In the genomic region with DNA sequence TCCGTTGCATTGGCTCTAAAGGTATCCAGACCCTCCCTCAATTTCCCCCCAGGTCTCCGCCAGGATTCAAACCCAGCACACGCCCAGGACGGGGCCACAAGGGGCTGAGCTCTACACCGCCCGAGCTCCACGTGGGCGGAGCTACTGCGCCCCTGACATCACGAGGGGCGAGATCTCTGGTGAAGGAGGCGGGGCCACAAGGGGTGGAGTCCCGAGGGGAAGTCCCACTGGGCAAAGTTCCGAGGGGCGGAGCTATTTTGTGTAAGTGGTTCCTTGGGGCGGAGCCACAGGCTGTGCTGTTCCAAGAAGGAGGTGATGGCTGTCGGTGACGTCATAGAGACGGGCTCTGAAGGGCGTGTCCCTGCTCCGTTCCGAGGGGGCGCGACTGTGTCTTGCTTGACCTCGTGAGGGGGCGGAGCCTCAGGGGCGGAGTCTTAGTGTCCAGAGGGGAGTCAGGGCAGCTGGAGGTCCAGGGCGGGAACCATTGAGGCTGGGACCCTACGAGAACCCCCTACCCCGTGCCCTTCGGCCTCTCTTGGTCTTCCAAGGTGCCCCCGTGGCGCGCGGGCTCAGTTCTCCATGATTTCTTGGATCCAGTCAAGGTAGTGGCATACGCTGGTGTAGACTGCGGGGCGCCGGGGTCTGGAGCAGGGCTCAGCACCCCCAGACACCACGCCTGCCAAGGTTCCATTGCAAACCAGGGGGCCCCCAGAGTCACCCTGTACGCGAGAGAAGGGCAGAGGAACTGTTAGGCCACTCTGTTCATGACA, we compare ENCODE assay signal across 10 cellular contexts. TPM values are rescaled to one million over a fixed set of nuclear protein-coding genes. Genes with fewer than 3 reads are reported as not detected.
A peak's percentile ranks its signal among the peaks of the same experiment; 100 is the strongest.
DNase-seq lines count a peak whose midpoint lies in the region; ATAC-seq, FAIRE-seq and TF ChIP-seq lines count a peak whose summit lies in the region.
"Had no signal": no experiment of that assay in that cellular context is flagged by ENCODE, and none has a peak within 500 bp of the region (broad histone marks: within the 10 kb centered on the region; RNA-seq: fewer than 3 reads in every experiment).

No MANE protein-coding gene starts in this region.

- no TSS peak for BruUV-seq in HepG2 (replicated peaks; lab: Mats Ljungman, UMichigan)

- no peaks in the 10 kb centered on the region for H3K36me3 ChIP-seq in HEK293 (ENCODE audit: control insufficient read depth in 2 of 2, insufficient read depth in 1 of 2, low read length in 2 of 2)
- no peaks in the 10 kb centered on the region for H3K36me3 ChIP-seq in HepG2 (replicated peaks in 1 of 2; ENCODE audit: control insufficient read depth in 1 of 2, insufficient read depth in 2 of 2, low read length in 2 of 2)
- H3K36me3 ChIP-seq in naive thymus-derived CD4-positive, alpha-beta T cell (ENCODE audit: control insufficient read depth in 2 of 3, insufficient read depth in 3 of 3, low read length in 3 of 3), result no peaks in the 10 kb centered on the region
- H3K36me3 ChIP-seq: SJSA1 had no signal

- FAIRE-seq in HepG2 (lab: Jason Lieb, UNC), result no peak
- FAIRE-seq: astrocyte had no signal

- WGBS in HepG2 (ENCODE audit: low lambda C conversion rate), result 81% methylated on average over 16 of the region's 42 CpGs

- TF ChIP-seq CTCF in HEK293 (tag by site-specific recombination; IDR thresholded peaks at IDR 0.05), result no peak
- TF ChIP-seq CTCF in HepG2 (CRISPR knock-in tag; IDR thresholded peaks at IDR 0.05), result no peak

- H3K36me3 Mint-ChIP-seq in activated CD4-positive, alpha-beta memory T cell treated with anti-CD3 and anti-CD28 coated beads for 36 hours, result no peaks in the 10 kb centered on the region
- H3K36me3 Mint-ChIP-seq in naive thymus-derived CD4-positive, alpha-beta T cell, result no peaks in the 10 kb centered on the region

- H3K4me1 ChIP-seq in HEK293 (ENCODE audit: control insufficient read depth, insufficient read depth, low read length) (no peaks in the 10 kb centered on the region), HepG2 (ENCODE audit: insufficient read depth, low read length) (no peaks in the 10 kb centered on the region)
- H3K4me1 ChIP-seq in naive thymus-derived CD4-positive, alpha-beta T cell (ENCODE audit: control insufficient read depth in 2 of 2, insufficient read depth in 2 of 2, low read length in 2 of 2), result no peaks in the 10 kb centered on the region
- H3K4me1 ChIP-seq: SJSA1 had no signal

- no peak for TF ChIP-seq RAD21 in HepG2 (CRISPR knock-in tag; IDR thresholded peaks at IDR 0.05)

- H3K4me2 ChIP-seq in HepG2 (ENCODE audit: low read depth, low read length), result no peak overlapping the region

- H3K9ac ChIP-seq in HepG2 (ENCODE audit: insufficient read depth, low read depth, low read length), result no peak overlapping the region

- CTCF ChIA-PET in HEK293 (lab: Yijun Ruan, JAX) (interaction anchor here (0.6 to 0.9 kb wide), 5 partner anchors 19 to 188 kb away, joined by 3 to 4 read pairs (median 3); no protein-coding TSS in a partner anchor), HepG2 (lab: Yijun Ruan, JAX; ENCODE audit: low intra/inter-chr PET ratio, low total read pairs) (no interaction called here)
- CTCF ChIA-PET in activated CD4-positive, alpha-beta memory T cell treated with anti-CD3 and anti-CD28 coated beads for 36 hours (lab: Charles Lee), result interaction anchor here (1.2 kb wide), 1 partner anchor 15 kb away, joined by 4 read pairs; no protein-coding TSS in a partner anchor
- CTCF ChIA-PET in naive thymus-derived CD4-positive, alpha-beta T cell (lab: Charles Lee), result interaction anchor here (0.7 kb wide), 1 partner anchor 739 kb away, joined by 3 read pairs; no protein-coding TSS in a partner anchor

- peak; percentile 98 for DNase-seq in Caki2 (ENCODE audit: low read depth)
- peak; percentile 36 for DNase-seq in activated CD4-positive, alpha-beta memory T cell treated with anti-CD3 and anti-CD28 coated beads for 36 hours
- no peak for DNase-seq in HepG2 (ENCODE audit: low spot score)
- DNase-seq in naive thymus-derived CD4-positive, alpha-beta T cell, result no peak
- no peak for DNase-seq in effector CD4-positive, alpha-beta T cell

- POLR2A ChIA-PET in HEK293 (lab: Yijun Ruan, JAX) (interaction anchor here (0.8 to 0.9 kb wide), 2 partner anchors 8 to 15 kb away, joined by 3 to 4 read pairs; no protein-coding TSS in a partner anchor), HepG2 (lab: Yijun Ruan, JAX) (no interaction called here)
- POLR2A ChIA-PET in activated CD4-positive, alpha-beta memory T cell treated with anti-CD3 and anti-CD28 coated beads for 36 hours (lab: Charles Lee), result no interaction called here
- POLR2A ChIA-PET in naive thymus-derived CD4-positive, alpha-beta T cell (lab: Charles Lee), result no interaction called here

- H3K4me1 Mint-ChIP-seq in activated CD4-positive, alpha-beta memory T cell treated with anti-CD3 and anti-CD28 coated beads for 36 hours (ENCODE audit: low read depth), result no peaks in the 10 kb centered on the region
- peaks cover 0 to 5% (median 0%) of the 10 kb centered on the region in 7 donors for H3K4me1 Mint-ChIP-seq in naive thymus-derived CD4-positive, alpha-beta T cell

- H3K4me3 Mint-ChIP-seq in activated CD4-positive, alpha-beta memory T cell treated with anti-CD3 and anti-CD28 coated beads for 36 hours, result no peak overlapping the region
- peak overlapping the region in 1 of 10 donors; percentile 53 for H3K4me3 Mint-ChIP-seq in naive thymus-derived CD4-positive, alpha-beta T cell

- peaks cover 3% of the 10 kb centered on the region in 2 experiments; a peak in 3 of 5 replicates for H3K27me3 ChIP-seq in HepG2 (ENCODE audit: control insufficient read depth in 1 of 2, insufficient read depth in 2 of 2, low read length in 2 of 2)
- H3K27me3 ChIP-seq in naive thymus-derived CD4-positive, alpha-beta T cell (ENCODE audit: control insufficient read depth in 2 of 2, insufficient read depth in 2 of 2, low read length in 2 of 2), result peaks cover 0 to 6% of the 10 kb centered on the region in 2 donors

- intact Hi-C loops in activated CD4-positive, alpha-beta memory T cell treated with anti-CD3 and anti-CD28 coated beads for 36 hours (cut with micrococcal nuclease), result no loop called here
- intact Hi-C loops in HepG2 (cut with micrococcal nuclease; ENCODE audit: unreplicated experiment), result no loop called here
- intact Hi-C loops in naive thymus-derived CD4-positive, alpha-beta T cell (cut with micrococcal nuclease), result no loop called here

- H4K20me1 ChIP-seq in HepG2 (ENCODE audit: insufficient read depth, low read length), result no peaks in the 10 kb centered on the region

- peaks cover 35% of the 10 kb centered on the region for H3K27me3 Mint-ChIP-seq in activated CD4-positive, alpha-beta memory T cell treated with anti-CD3 and anti-CD28 coated beads for 36 hours
- H3K27me3 Mint-ChIP-seq in naive thymus-derived CD4-positive, alpha-beta T cell, result peaks cover 0 to 59% (median 51%) of the 10 kb centered on the region in 5 donors

- no peak for TF ChIP-seq POLR2A in HepG2 (IDR thresholded peaks at IDR 0.05; ENCODE audit: insufficient read depth in 1 of 2, low read depth in 2 of 2, low read length in 2 of 2)

- in situ Hi-C loops in Caki2 (cut with HindIII; ENCODE audit: low pct_unique_long_range_greater_than_20kb, low sequenced_read_pairs), result no loop called here
- in situ Hi-C loops in HepG2 (cut with HindIII; ENCODE audit: extremely low pct_ligation_motif_present, low pct_unique_long_range_greater_than_20kb), result no loop called here

- no peaks in the 10 kb centered on the region for H3K79me2 ChIP-seq in HepG2 (ENCODE audit: insufficient read depth, low read length)

- no peak overlapping the region for H3K4me3 ChIP-seq in HEK293 (ENCODE audit: low read depth, low read length)
- no peak overlapping the region for H3K4me3 ChIP-seq in HepG2 (replicated peaks in 1 of 3; ENCODE audit: insufficient read depth in 1 of 3, low read depth in 2 of 3, low read length in 3 of 3)
- H3K4me3 ChIP-seq in naive thymus-derived CD4-positive, alpha-beta T cell (ENCODE audit: low read length), result no peak overlapping the region
- H3K4me3 ChIP-seq: SJSA1 had no signal

- H3K9me3 ChIP-seq in HEK293 (ENCODE audit: control insufficient read depth, insufficient read depth, low read depth, low read length) (no peaks in the 10 kb centered on the region), HepG2 (ENCODE audit: low read length) (no peaks in the 10 kb centered on the region)
- no peaks in the 10 kb centered on the region for H3K9me3 ChIP-seq in naive thymus-derived CD4-positive, alpha-beta T cell (ENCODE audit: control insufficient read depth in 2 of 3, low read length in 3 of 3)
- H3K9me3 ChIP-seq: SJSA1 had no signal

- no peak overlapping the region for H3K27ac Mint-ChIP-seq in activated CD4-positive, alpha-beta memory T cell treated with anti-CD3 and anti-CD28 coated beads for 36 hours
- H3K27ac Mint-ChIP-seq in naive thymus-derived CD4-positive, alpha-beta T cell, result no peak overlapping the region

- H3K27ac ChIP-seq in HEK293 (ENCODE audit: extremely low read depth, low read depth, low read length), result no peak overlapping the region
- H3K27ac ChIP-seq in HepG2 (ENCODE audit: extremely low read length, insufficient read depth, low read length), result no peak overlapping the region
- no peak overlapping the region for H3K27ac ChIP-seq in naive thymus-derived CD4-positive, alpha-beta T cell (ENCODE audit: low read depth, low read length)
- H3K27ac ChIP-seq: SJSA1 had no signal

- no peaks in the 10 kb centered on the region for H3K9me3 Mint-ChIP-seq in activated CD4-positive, alpha-beta memory T cell treated with anti-CD3 and anti-CD28 coated beads for 36 hours
- H3K9me3 Mint-ChIP-seq in naive thymus-derived CD4-positive, alpha-beta T cell, result no peaks in the 10 kb centered on the region

- TF ChIP-seq EP300 in HepG2 (IDR thresholded peaks at IDR 0.05; ENCODE audit: low read depth in 2 of 2, low read length in 2 of 2) (no peak), HepG2 (CRISPR knock-in tag; IDR thresholded peaks at IDR 0.05; ENCODE audit: borderline replicate concordance) (no peak)

- ATAC-seq in HepG2 (no peak), GM18870 (IDR thresholded peaks at IDR 0.05; ENCODE audit: unreplicated experiment) (no peak), HG03460 (IDR thresholded peaks at IDR 0.05; ENCODE audit: unreplicated experiment) (no peak)
- ATAC-seq in naive thymus-derived CD4-positive, alpha-beta T cell, result no peak

- H2AFZ ChIP-seq in HepG2 (ENCODE audit: low read length), result no peak overlapping the region

RNA-seq across cellular contexts. Expression of a gene that starts 1.3 kb away (rescaled TPM):
- total RNA-seq in Caki2 (2014; rRNA removed; shearing (Covaris generic); ENCODE audit: low replicate concordance), result not detected in 2 replicates
- not detected for total RNA-seq in activated CD4-positive, alpha-beta memory T cell treated with anti-CD3 and anti-CD28 coated beads for 36 hours
- not detected in 2 replicates for total RNA-seq in HepG2 (2016; rRNA removed; fragmentation: Illumina TruSeq; extraction: Trizol)
- not detected in 2 replicates for total RNA-seq in HepG2 (2016; cell fraction: cytosol; rRNA removed; fragmentation: Illumina TruSeq; extraction: Trizol; ENCODE audit: low read depth)
- total RNA-seq in HepG2 (2016; cell fraction: insoluble cytoplasmic fraction; rRNA removed; fragmentation: Illumina TruSeq; extraction: Trizol), result not detected in 2 replicates
- total RNA-seq in HepG2 (2016; cell fraction: membrane; rRNA removed; fragmentation: Illumina TruSeq; extraction: Trizol), result not detected in 2 replicates
- not detected in 2 replicates for total RNA-seq in HepG2 (2016; cell fraction: nucleus; rRNA removed; fragmentation: Illumina TruSeq; extraction: Trizol)
- polyA plus RNA-seq in HepG2 (2011; rRNA removed), result not detected in 2 replicates
- not detected in 2 replicates for polyA plus RNA-seq in HepG2 (2011; cell fraction: cytosol; rRNA removed)
- not detected in 2 replicates for polyA plus RNA-seq in HepG2 (2011; cell fraction: nucleus; rRNA removed)
- polyA plus RNA-seq in HepG2 (2012), result not detected in 2 replicates
- not detected in 2 replicates for polyA plus RNA-seq in HepG2 (2016; cell fraction: cytosol; fragmentation: Illumina TruSeq; extraction: Trizol; ENCODE audit: low read depth)
- not detected in 2 replicates for polyA plus RNA-seq in HepG2 (2016; cell fraction: insoluble cytoplasmic fraction; fragmentation: Illumina TruSeq; extraction: Trizol; ENCODE audit: low read depth)
- polyA plus RNA-seq in HepG2 (2016; cell fraction: membrane; fragmentation: Illumina TruSeq; extraction: Trizol; ENCODE audit: low read depth), result not detected in 2 replicates
- polyA plus RNA-seq in HepG2 (2016; cell fraction: nucleus; fragmentation: Illumina TruSeq; extraction: Trizol; ENCODE audit: insufficient read depth, low read depth), result not detected in 2 replicates
- not detected in 2 replicates for polyA minus RNA-seq in HepG2 (2011; rRNA and poly(A)+ RNA removed; ENCODE audit: low replicate concordance)
- polyA minus RNA-seq in HepG2 (2011; cell fraction: cytosol; rRNA and poly(A)+ RNA removed), result not detected in 2 replicates
- polyA minus RNA-seq in HepG2 (2011; cell fraction: nucleus; rRNA and poly(A)+ RNA removed), result not detected in 2 replicates
- total RNA-seq in naive thymus-derived CD4-positive, alpha-beta T cell, result not detected
- not detected for polyA plus RNA-seq in naive thymus-derived CD4-positive, alpha-beta T cell
- total RNA-seq: astrocyte, SJSA1 had no signal

RNA-seq across cellular contexts. Expression of a gene that starts 16.8 kb away (rescaled TPM):
- total RNA-seq in Caki2 (2014; rRNA removed; shearing (Covaris generic); ENCODE audit: low replicate concordance), result not detected in 2 replicates
- total RNA-seq in activated CD4-positive, alpha-beta memory T cell treated with anti-CD3 and anti-CD28 coated beads for 36 hours, result not detected
- total RNA-seq in HepG2 (2016; rRNA removed; fragmentation: Illumina TruSeq; extraction: Trizol), result not detected in 2 replicates
- total RNA-seq in HepG2 (2016; cell fraction: cytosol; rRNA removed; fragmentation: Illumina TruSeq; extraction: Trizol; ENCODE audit: low read depth), result not detected in 2 replicates
- not detected in 2 replicates for total RNA-seq in HepG2 (2016; cell fraction: insoluble cytoplasmic fraction; rRNA removed; fragmentation: Illumina TruSeq; extraction: Trizol)
- total RNA-seq in HepG2 (2016; cell fraction: membrane; rRNA removed; fragmentation: Illumina TruSeq; extraction: Trizol), result not detected in 2 replicates
- total RNA-seq in HepG2 (2016; cell fraction: nucleus; rRNA removed; fragmentation: Illumina TruSeq; extraction: Trizol), result not detected in 2 replicates
- not detected in 2 replicates for polyA plus RNA-seq in HepG2 (2011; rRNA removed)
- polyA plus RNA-seq in HepG2 (2011; cell fraction: cytosol; rRNA removed), result not detected in 2 replicates
- not detected in 2 replicates for polyA plus RNA-seq in HepG2 (2011; cell fraction: nucleus; rRNA removed)
- polyA plus RNA-seq in HepG2 (2012), result not detected in 2 replicates
- polyA plus RNA-seq in HepG2 (2016; cell fraction: cytosol; fragmentation: Illumina TruSeq; extraction: Trizol; ENCODE audit: low read depth), result not detected in 2 replicates
- polyA plus RNA-seq in HepG2 (2016; cell fraction: insoluble cytoplasmic fraction; fragmentation: Illumina TruSeq; extraction: Trizol; ENCODE audit: low read depth), result not detected in 2 replicates
- not detected in 2 replicates for polyA plus RNA-seq in HepG2 (2016; cell fraction: membrane; fragmentation: Illumina TruSeq; extraction: Trizol; ENCODE audit: low read depth)
- polyA plus RNA-seq in HepG2 (2016; cell fraction: nucleus; fragmentation: Illumina TruSeq; extraction: Trizol; ENCODE audit: insufficient read depth, low read depth), result not detected in 2 replicates
- polyA minus RNA-seq in HepG2 (2011; rRNA and poly(A)+ RNA removed; ENCODE audit: low replicate concordance), result not detected in 2 replicates
- not detected in 2 replicates for polyA minus RNA-seq in HepG2 (2011; cell fraction: cytosol; rRNA and poly(A)+ RNA removed)
- polyA minus RNA-seq in HepG2 (2011; cell fraction: nucleus; rRNA and poly(A)+ RNA removed), result not detected in 2 replicates
- total RNA-seq in naive thymus-derived CD4-positive, alpha-beta T cell, result not detected
- not detected for polyA plus RNA-seq in naive thymus-derived CD4-positive, alpha-beta T cell
- total RNA-seq: SJSA1 had no signal

RNA-seq across cellular contexts. Expression of a gene that starts 19.0 kb away (rescaled TPM):
- total RNA-seq in Caki2 (2014; rRNA removed; shearing (Covaris generic); ENCODE audit: low replicate concordance), result not detected in 2 replicates
- not detected for total RNA-seq in activated CD4-positive, alpha-beta memory T cell treated with anti-CD3 and anti-CD28 coated beads for 36 hours
- not detected in 2 replicates for total RNA-seq in HepG2 (2016; rRNA removed; fragmentation: Illumina TruSeq; extraction: Trizol)
- not detected in 2 replicates for total RNA-seq in HepG2 (2016; cell fraction: cytosol; rRNA removed; fragmentation: Illumina TruSeq; extraction: Trizol; ENCODE audit: low read depth)
- total RNA-seq in HepG2 (2016; cell fraction: insoluble cytoplasmic fraction; rRNA removed; fragmentation: Illumina TruSeq; extraction: Trizol), result not detected in 2 replicates
- not detected in 2 replicates for total RNA-seq in HepG2 (2016; cell fraction: membrane; rRNA removed; fragmentation: Illumina TruSeq; extraction: Trizol)
- not detected in 2 replicates for total RNA-seq in HepG2 (2016; cell fraction: nucleus; rRNA removed; fragmentation: Illumina TruSeq; extraction: Trizol)
- polyA plus RNA-seq in HepG2 (2011; rRNA removed), result not detected in 2 replicates
- not detected in 2 replicates for polyA plus RNA-seq in HepG2 (2011; cell fraction: cytosol; rRNA removed)
- polyA plus RNA-seq in HepG2 (2011; cell fraction: nucleus; rRNA removed), result not detected in 2 replicates
- polyA plus RNA-seq in HepG2 (2012), result not detected in 2 replicates
- not detected in 2 replicates for polyA plus RNA-seq in HepG2 (2016; cell fraction: cytosol; fragmentation: Illumina TruSeq; extraction: Trizol; ENCODE audit: low read depth)
- not detected in 2 replicates for polyA plus RNA-seq in HepG2 (2016; cell fraction: insoluble cytoplasmic fraction; fragmentation: Illumina TruSeq; extraction: Trizol; ENCODE audit: low read depth)
- polyA plus RNA-seq in HepG2 (2016; cell fraction: membrane; fragmentation: Illumina TruSeq; extraction: Trizol; ENCODE audit: low read depth), result not detected in 2 replicates
- polyA plus RNA-seq in HepG2 (2016; cell fraction: nucleus; fragmentation: Illumina TruSeq; extraction: Trizol; ENCODE audit: insufficient read depth, low read depth), result not detected in 2 replicates
- polyA minus RNA-seq in HepG2 (2011; rRNA and poly(A)+ RNA removed; ENCODE audit: low replicate concordance), result 0.28 TPM in 1 of 2 replicates, not detected in the other
- polyA minus RNA-seq in HepG2 (2011; cell fraction: cytosol; rRNA and poly(A)+ RNA removed), result not detected in 2 replicates
- polyA minus RNA-seq in HepG2 (2011; cell fraction: nucleus; rRNA and poly(A)+ RNA removed), result not detected in 2 replicates
- total RNA-seq in naive thymus-derived CD4-positive, alpha-beta T cell, result not detected
- not detected for polyA plus RNA-seq in naive thymus-derived CD4-positive, alpha-beta T cell
- total RNA-seq: astrocyte, SJSA1 had no signal

RNA-seq across cellular contexts. Expression of a gene that starts 23.7 kb away (rescaled TPM):
- total RNA-seq in Caki2 (2014; rRNA removed; shearing (Covaris generic); ENCODE audit: low replicate concordance), result not detected in 2 replicates
- total RNA-seq in activated CD4-positive, alpha-beta memory T cell treated with anti-CD3 and anti-CD28 coated beads for 36 hours, result not detected
- not detected in 2 replicates for total RNA-seq in HepG2 (2016; rRNA removed; fragmentation: Illumina TruSeq; extraction: Trizol)
- not detected in 2 replicates for total RNA-seq in HepG2 (2016; cell fraction: cytosol; rRNA removed; fragmentation: Illumina TruSeq; extraction: Trizol; ENCODE audit: low read depth)
- not detected in 2 replicates for total RNA-seq in HepG2 (2016; cell fraction: insoluble cytoplasmic fraction; rRNA removed; fragmentation: Illumina TruSeq; extraction: Trizol)
- total RNA-seq in HepG2 (2016; cell fraction: membrane; rRNA removed; fragmentation: Illumina TruSeq; extraction: Trizol), result not detected in 2 replicates
- total RNA-seq in HepG2 (2016; cell fraction: nucleus; rRNA removed; fragmentation: Illumina TruSeq; extraction: Trizol), result not detected in 2 replicates
- not detected in 2 replicates for polyA plus RNA-seq in HepG2 (2011; rRNA removed)
- not detected in 2 replicates for polyA plus RNA-seq in HepG2 (2011; cell fraction: cytosol; rRNA removed)
- not detected in 2 replicates for polyA plus RNA-seq in HepG2 (2011; cell fraction: nucleus; rRNA removed)
- polyA plus RNA-seq in HepG2 (2012), result not detected in 2 replicates
- polyA plus RNA-seq in HepG2 (2016; cell fraction: cytosol; fragmentation: Illumina TruSeq; extraction: Trizol; ENCODE audit: low read depth), result not detected in 2 replicates
- polyA plus RNA-seq in HepG2 (2016; cell fraction: insoluble cytoplasmic fraction; fragmentation: Illumina TruSeq; extraction: Trizol; ENCODE audit: low read depth), result not detected in 2 replicates
- polyA plus RNA-seq in HepG2 (2016; cell fraction: membrane; fragmentation: Illumina TruSeq; extraction: Trizol; ENCODE audit: low read depth), result not detected in 2 replicates
- polyA plus RNA-seq in HepG2 (2016; cell fraction: nucleus; fragmentation: Illumina TruSeq; extraction: Trizol; ENCODE audit: insufficient read depth, low read depth), result not detected in 2 replicates
- polyA minus RNA-seq in HepG2 (2011; rRNA and poly(A)+ RNA removed; ENCODE audit: low replicate concordance), result not detected in 2 replicates
- not detected in 2 replicates for polyA minus RNA-seq in HepG2 (2011; cell fraction: cytosol; rRNA and poly(A)+ RNA removed)
- polyA minus RNA-seq in HepG2 (2011; cell fraction: nucleus; rRNA and poly(A)+ RNA removed), result not detected in 2 replicates
- total RNA-seq in naive thymus-derived CD4-positive, alpha-beta T cell, result not detected
- polyA plus RNA-seq in naive thymus-derived CD4-positive, alpha-beta T cell, result not detected
- total RNA-seq: astrocyte, SJSA1 had no signal

RNA-seq across cellular contexts. Expression of a gene that starts 32.1 kb away (rescaled TPM):
- total RNA-seq in Caki2 (2014; rRNA removed; shearing (Covaris generic); ENCODE audit: low replicate concordance), result not detected in 2 replicates
- not detected for total RNA-seq in activated CD4-positive, alpha-beta memory T cell treated with anti-CD3 and anti-CD28 coated beads for 36 hours
- total RNA-seq in HepG2 (2016; rRNA removed; fragmentation: Illumina TruSeq; extraction: Trizol), result not detected in 2 replicates
- not detected in 2 replicates for total RNA-seq in HepG2 (2016; cell fraction: cytosol; rRNA removed; fragmentation: Illumina TruSeq; extraction: Trizol; ENCODE audit: low read depth)
- not detected in 2 replicates for total RNA-seq in HepG2 (2016; cell fraction: insoluble cytoplasmic fraction; rRNA removed; fragmentation: Illumina TruSeq; extraction: Trizol)
- not detected in 2 replicates for total RNA-seq in HepG2 (2016; cell fraction: membrane; rRNA removed; fragmentation: Illumina TruSeq; extraction: Trizol)
- not detected in 2 replicates for total RNA-seq in HepG2 (2016; cell fraction: nucleus; rRNA removed; fragmentation: Illumina TruSeq; extraction: Trizol)
- not detected in 2 replicates for polyA plus RNA-seq in HepG2 (2011; rRNA removed)
- not detected in 2 replicates for polyA plus RNA-seq in HepG2 (2011; cell fraction: cytosol; rRNA removed)
- not detected in 2 replicates for polyA plus RNA-seq in HepG2 (2011; cell fraction: nucleus; rRNA removed)
- not detected in 2 replicates for polyA plus RNA-seq in HepG2 (2012)
- not detected in 2 replicates for polyA plus RNA-seq in HepG2 (2016; cell fraction: cytosol; fragmentation: Illumina TruSeq; extraction: Trizol; ENCODE audit: low read depth)
- not detected in 2 replicates for polyA plus RNA-seq in HepG2 (2016; cell fraction: insoluble cytoplasmic fraction; fragmentation: Illumina TruSeq; extraction: Trizol; ENCODE audit: low read depth)
- not detected in 2 replicates for polyA plus RNA-seq in HepG2 (2016; cell fraction: membrane; fragmentation: Illumina TruSeq; extraction: Trizol; ENCODE audit: low read depth)
- not detected in 2 replicates for polyA plus RNA-seq in HepG2 (2016; cell fraction: nucleus; fragmentation: Illumina TruSeq; extraction: Trizol; ENCODE audit: insufficient read depth, low read depth)
- polyA minus RNA-seq in HepG2 (2011; rRNA and poly(A)+ RNA removed; ENCODE audit: low replicate concordance), result not detected in 2 replicates
- not detected in 2 replicates for polyA minus RNA-seq in HepG2 (2011; cell fraction: cytosol; rRNA and poly(A)+ RNA removed)
- not detected in 2 replicates for polyA minus RNA-seq in HepG2 (2011; cell fraction: nucleus; rRNA and poly(A)+ RNA removed)
- not detected for total RNA-seq in naive thymus-derived CD4-positive, alpha-beta T cell
- not detected for polyA plus RNA-seq in naive thymus-derived CD4-positive, alpha-beta T cell
- total RNA-seq: astrocyte, SJSA1 had no signal

Comparison
In these comparisons a context has a peak if more than half of its experiments do, and no peak if none do; other contexts are left out.
1. DNase-seq: peak in Caki2 (single experiment) and activated CD4-positive, alpha-beta memory T cell treated with anti-CD3 and anti-CD28 coated beads for 36 hours (single experiment); none in HepG2 (single experiment), naive thymus-derived CD4-positive, alpha-beta T cell (0 of 9) and effector CD4-positive, alpha-beta T cell (single experiment).